In genomic region chr5:110880413-110880812, GRCh38 we compare ENCODE assay signal across 11 cellular contexts.
A peak's percentile ranks its signal among the peaks of the same experiment; 100 is the strongest.
DNase-seq lines count a peak whose midpoint lies in the region; TF ChIP-seq lines count a peak whose summit lies in the region.
"Had no signal": no experiment of that assay in that cellular context is flagged by ENCODE, and none has a peak within 500 bp of the region (broad histone marks: within the 10 kb centered on the region; RNA-seq: fewer than 3 reads in every experiment).

No MANE protein-coding gene starts in this region.

- H3K27me3 Mint-ChIP-seq in progenitor cell of endocrine pancreas = no peaks in the 10 kb centered on the region

- H3K4me3 Mint-ChIP-seq in progenitor cell of endocrine pancreas (ENCODE audit: low read depth) = no peak overlapping the region
- H3K4me3 Mint-ChIP-seq: activated T-helper 1 cell treated with anti-CD3 and anti-CD28 coated beads, Interleukin-12 subunit alpha, Interleukin-12 subunit beta, Interleukin-2, Interleukin-4 antibody, amounts not matched to agents 30 ng/mL and 10 ng/mL and 1 ng/mL, durations not matched to agents 14 hours and 24 hours and 36 hours; CD8-positive, alpha-beta T cell had no signal

- no peak overlapping the region for H3K4me3 ChIP-seq in brain microvascular endothelial cell (ENCODE audit: low read depth, low read length)
- H3K4me3 ChIP-seq: ovary had no signal

- no peaks in the 10 kb centered on the region for H3K27me3 ChIP-seq in brain microvascular endothelial cell (replicated peaks)
- H3K27me3 ChIP-seq: ovary had no signal

- TF ChIP-seq CTCF in brain microvascular endothelial cell (IDR thresholded peaks at IDR 0.05; ENCODE audit: low read depth, low read length, missing control alignments) (no peak), GM13976 (IDR thresholded peaks at IDR 0.05; ENCODE audit: borderline replicate concordance, control extremely low read depth, extremely low read depth, insufficient read depth, missing control alignments) (no peak), progenitor cell of endocrine pancreas (IDR thresholded peaks at IDR 0.05; ENCODE audit: unreplicated experiment) (no peak)

- H3K27ac ChIP-seq in brain microvascular endothelial cell = no peak overlapping the region
- H3K27ac ChIP-seq: ovary had no signal

- in situ Hi-C loops in brain microvascular endothelial cell (cut with HindIII; ENCODE audit: low pct_ligation_motif_present, low sequenced_read_pairs) = no loop called here
- in situ Hi-C loops in GM13976 (cut with MboI; ENCODE audit: low sequenced_read_pairs, unreplicated experiment) = no loop called here

- DNase-seq in AG08395 (ENCODE audit: low spot score) = peak; percentile 19
- DNase-seq in HS-27A (ENCODE audit: low read depth) = peak; percentile 48
- DNase-seq in brain microvascular endothelial cell = peak; percentile 79
- peak; percentile 95 for DNase-seq in kidney tubule cell (ENCODE audit: low spot score)
- no peak for DNase-seq in mesenteric fat pad (ENCODE audit: low spot score)
- no peak for DNase-seq in NCI-H82 treated with DMSO at 0.1 percent for 48 hours (lab: John Stamatoyannopoulos, UW; ENCODE audit: unreplicated experiment)
- no peak for DNase-seq in GM13976 (ENCODE audit: low spot score)
- no peak for DNase-seq in progenitor cell of endocrine pancreas (ENCODE audit: low spot score, unreplicated experiment)
- DNase-seq: CD8-positive, alpha-beta T cell; ovary had no signal

- H3K36me3 ChIP-seq in brain microvascular endothelial cell (replicated peaks) = no peaks in the 10 kb centered on the region
- H3K36me3 ChIP-seq: ovary had no signal

- no peaks in the 10 kb centered on the region for H3K36me3 Mint-ChIP-seq in progenitor cell of endocrine pancreas (ENCODE audit: insufficient read depth)
- H3K36me3 Mint-ChIP-seq: CD8-positive, alpha-beta T cell had no signal

- H3K27ac Mint-ChIP-seq in progenitor cell of endocrine pancreas = no peak overlapping the region
- H3K27ac Mint-ChIP-seq: activated T-helper 1 cell treated with anti-CD3 and anti-CD28 coated beads, Interleukin-12 subunit alpha, Interleukin-12 subunit beta, Interleukin-2, Interleukin-4 antibody, amounts not matched to agents 30 ng/mL and 10 ng/mL and 1 ng/mL, durations not matched to agents 14 hours and 24 hours and 36 hours; CD8-positive, alpha-beta T cell had no signal

- H3K4me1 Mint-ChIP-seq in progenitor cell of endocrine pancreas (ENCODE audit: low read depth) = peaks cover 6% of the 10 kb centered on the region

- H3K9me3 Mint-ChIP-seq in progenitor cell of endocrine pancreas (ENCODE audit: low read depth) = peaks cover 7% of the 10 kb centered on the region
- H3K9me3 Mint-ChIP-seq: activated T-helper 1 cell treated with anti-CD3 and anti-CD28 coated beads, Interleukin-12 subunit alpha, Interleukin-12 subunit beta, Interleukin-2, Interleukin-4 antibody, amounts not matched to agents 30 ng/mL and 10 ng/mL and 1 ng/mL, durations not matched to agents 14 hours and 24 hours and 36 hours; CD8-positive, alpha-beta T cell had no signal

Comparison
In these comparisons a context has a peak if more than half of its experiments do, and no peak if none do; other contexts are left out.
1. DNase-seq: peak in AG08395 (single experiment), HS-27A (single experiment), brain microvascular endothelial cell (single experiment) and kidney tubule cell (single experiment); none in mesenteric fat pad (single experiment), NCI-H82 treated with DMSO at 0.1 percent for 48 hours (single experiment), GM13976 (single experiment) and progenitor cell of endocrine pancreas (single experiment).